Comparison of ENCODE assay signal across 8 cellular contexts in the genomic region with DNA sequence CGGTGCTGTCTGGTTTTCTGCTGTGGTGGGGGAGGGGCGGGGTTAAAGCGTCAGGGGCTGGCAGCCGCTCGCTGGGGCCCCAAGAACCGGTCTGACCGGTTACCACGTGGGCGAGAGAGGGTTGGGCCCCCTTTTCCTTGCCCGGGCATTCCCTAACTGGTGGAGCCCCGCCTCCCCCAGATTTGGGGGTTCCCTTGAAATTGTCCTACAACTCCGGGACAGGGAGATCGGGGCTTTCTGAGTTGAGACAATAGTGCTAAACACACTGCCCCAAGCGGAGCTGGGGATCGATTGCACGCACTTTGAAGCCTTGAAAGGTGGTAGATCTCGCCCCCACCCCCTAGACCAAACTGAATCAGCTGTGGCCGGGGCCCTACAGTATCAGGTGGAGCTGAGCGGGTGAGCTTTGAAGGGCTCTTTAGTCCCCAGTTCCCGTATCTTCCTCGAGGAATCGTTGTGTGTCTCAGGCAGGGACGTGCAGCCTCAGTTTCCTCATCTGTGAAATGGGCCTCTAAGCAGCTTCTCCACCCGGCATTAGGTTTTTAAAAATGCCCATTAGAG. TPM values are rescaled to one million over a fixed set of nuclear protein-coding genes. Genes with fewer than 3 reads are reported as not detected.
DNase-seq lines count a peak whose midpoint lies in the region; ATAC-seq lines count a peak whose summit lies in the region.

No MANE protein-coding gene starts in this region.

- peaks cover 45% of the 10 kb centered on the region for H3K36me3 Mint-ChIP-seq in activated CD8-positive, alpha-beta T cell treated with anti-CD3 and anti-CD28 coated beads, Interleukin-2, amount 10 ng/mL, durations not matched to agents 7 days and 5 days (ENCODE audit: low read depth)
- peaks cover 24% of the 10 kb centered on the region for H3K36me3 Mint-ChIP-seq in stimulated activated memory B cell treated with anti-CD40 and anti-IgM and Interleukin-4, amounts not matched to agents 10 μg/mL and 1 μg/mL and 100 μg/mL, for 72 hours

- peak overlapping the region; percentile 97 for H3K4me3 ChIP-seq in effector memory CD4-positive, alpha-beta T cell (ENCODE audit: insufficient read depth, low read depth, low read length, poor library complexity, severe bottlenecking)
- H3K4me3 ChIP-seq in mononuclear cell (ENCODE audit: low read length) = peak overlapping the region; percentile 100

- POLR2A ChIA-PET in activated CD8-positive, alpha-beta T cell treated with anti-CD3 and anti-CD28 coated beads, Interleukin-2, amount 10 ng/mL, durations not matched to agents 7 days and 5 days (lab: Charles Lee) = interaction anchor here (0.6 to 3.3 kb wide), 28 partner anchors 12 to 1220 kb away, joined by 3 to 183 read pairs (median 4); partner anchors contain the start of gene NACC1

- peak overlapping the region; percentile 94 for H3K27ac Mint-ChIP-seq in activated CD8-positive, alpha-beta T cell treated with anti-CD3 and anti-CD28 coated beads, Interleukin-2, amount 10 ng/mL, durations not matched to agents 7 days and 5 days
- H3K27ac Mint-ChIP-seq in stimulated activated memory B cell treated with anti-CD40 and anti-IgM and Interleukin-4, amounts not matched to agents 10 μg/mL and 1 μg/mL and 100 μg/mL, for 72 hours = peak overlapping the region; percentile 92

- peaks cover 15% of the 10 kb centered on the region for H3K36me3 ChIP-seq in effector memory CD4-positive, alpha-beta T cell (ENCODE audit: control insufficient read depth, insufficient read depth, low read length)

- no peaks in the 10 kb centered on the region for H3K27me3 ChIP-seq in effector memory CD4-positive, alpha-beta T cell (replicated peaks; ENCODE audit: control insufficient read depth, insufficient read depth, low read length, poor library complexity, severe bottlenecking)
- H3K27me3 ChIP-seq in mononuclear cell (ENCODE audit: insufficient read depth, low read length) = no peaks in the 10 kb centered on the region

- CTCF ChIA-PET in activated CD8-positive, alpha-beta T cell treated with anti-CD3 and anti-CD28 coated beads, Interleukin-2, amount 10 ng/mL, durations not matched to agents 7 days and 5 days (lab: Charles Lee) = interaction anchor here (0.7 to 3.7 kb wide), 12 partner anchors 9 to 108 kb away, joined by 3 to 29 read pairs (median 6); no protein-coding TSS in a partner anchor

- peaks cover 47% of the 10 kb centered on the region for H3K4me1 Mint-ChIP-seq in activated CD8-positive, alpha-beta T cell treated with anti-CD3 and anti-CD28 coated beads, Interleukin-2, amount 10 ng/mL, durations not matched to agents 7 days and 5 days (ENCODE audit: low read depth)
- H3K4me1 Mint-ChIP-seq in stimulated activated memory B cell treated with anti-CD40 and anti-IgM and Interleukin-4, amounts not matched to agents 10 μg/mL and 1 μg/mL and 100 μg/mL, for 72 hours = peaks cover 38% of the 10 kb centered on the region

- H3K4me3 Mint-ChIP-seq in activated CD8-positive, alpha-beta T cell treated with anti-CD3 and anti-CD28 coated beads, Interleukin-2, amount 10 ng/mL, durations not matched to agents 7 days and 5 days = peak overlapping the region; percentile 99
- peak overlapping the region; percentile 95 for H3K4me3 Mint-ChIP-seq in stimulated activated memory B cell treated with anti-CD40 and anti-IgM and Interleukin-4, amounts not matched to agents 10 μg/mL and 1 μg/mL and 100 μg/mL, for 72 hours

- peaks cover 2% of the 10 kb centered on the region for H3K27me3 Mint-ChIP-seq in activated CD8-positive, alpha-beta T cell treated with anti-CD3 and anti-CD28 coated beads, Interleukin-2, amount 10 ng/mL, durations not matched to agents 7 days and 5 days (ENCODE audit: low read depth)
- H3K27me3 Mint-ChIP-seq in stimulated activated memory B cell treated with anti-CD40 and anti-IgM and Interleukin-4, amounts not matched to agents 10 μg/mL and 1 μg/mL and 100 μg/mL, for 72 hours = no peaks in the 10 kb centered on the region

- peaks cover 21% of the 10 kb centered on the region for H3K4me1 ChIP-seq in effector memory CD4-positive, alpha-beta T cell (ENCODE audit: control insufficient read depth, insufficient read depth, low read length, poor library complexity, severe bottlenecking)
- H3K4me1 ChIP-seq in mononuclear cell (ENCODE audit: insufficient read depth, low read length) = peaks cover 44% of the 10 kb centered on the region

- DNase-seq in NCI-H2029 (lab: John Stamatoyannopoulos, UW) (peak; percentile 74), NCI-H2029 treated with DMSO at 0.1 percent for 48 hours (lab: John Stamatoyannopoulos, UW) (no peak), NCI-H226 (peak; percentile 61)
- peak; percentile 86 for DNase-seq in activated CD8-positive, alpha-beta T cell treated with anti-CD3 and anti-CD28 coated beads, Interleukin-2, amount 10 ng/mL, durations not matched to agents 7 days and 5 days
- peak; percentile 75 to 79 (median 76) for DNase-seq in effector memory CD4-positive, alpha-beta T cell

- no peaks in the 10 kb centered on the region for H3K9me3 Mint-ChIP-seq in activated CD8-positive, alpha-beta T cell treated with anti-CD3 and anti-CD28 coated beads, Interleukin-2, amount 10 ng/mL, durations not matched to agents 7 days and 5 days (ENCODE audit: insufficient read depth)
- no peaks in the 10 kb centered on the region for H3K9me3 Mint-ChIP-seq in stimulated activated memory B cell treated with anti-CD40 and anti-IgM and Interleukin-4, amounts not matched to agents 10 μg/mL and 1 μg/mL and 100 μg/mL, for 72 hours

- H3K9me3 ChIP-seq in effector memory CD4-positive, alpha-beta T cell (ENCODE audit: control insufficient read depth, low read length) = no peaks in the 10 kb centered on the region
- no peaks in the 10 kb centered on the region for H3K9me3 ChIP-seq in mononuclear cell (ENCODE audit: low read depth, low read length)

- peak; percentile 8 for ATAC-seq in activated CD8-positive, alpha-beta T cell treated with anti-CD3 and anti-CD28 coated beads, Interleukin-2, amount 10 ng/mL, durations not matched to agents 7 days and 5 days
- ATAC-seq in stimulated activated memory B cell treated with anti-CD40 and anti-IgM and Interleukin-4, amounts not matched to agents 10 μg/mL and 1 μg/mL and 100 μg/mL, for 72 hours = peak; percentile 24
- ATAC-seq in GM21381 (IDR thresholded peaks at IDR 0.05; ENCODE audit: unreplicated experiment) = no peak

- peak overlapping the region; percentile 94 for H3K27ac ChIP-seq in effector memory CD4-positive, alpha-beta T cell (ENCODE audit: insufficient read depth, low read length, poor library complexity, severe bottlenecking)

RNA-seq across cellular contexts. Expression of gene IER2, which starts 4.8 kb away (rescaled TPM):
- total RNA-seq in activated CD8-positive, alpha-beta T cell treated with anti-CD3 and anti-CD28 coated beads, Interleukin-2, amount 10 ng/mL, durations not matched to agents 7 days and 5 days = 100 to 1,000 TPM; 203 to 210 TPM
- total RNA-seq in mononuclear cell = 222 TPM

RNA-seq across cellular contexts. Expression of gene STX10, which starts 4.8 kb away (rescaled TPM):
- 10 to 100 TPM; 68.4 to 69.2 TPM for total RNA-seq in activated CD8-positive, alpha-beta T cell treated with anti-CD3 and anti-CD28 coated beads, Interleukin-2, amount 10 ng/mL, durations not matched to agents 7 days and 5 days
- total RNA-seq in mononuclear cell = 71.7 TPM

RNA-seq across cellular contexts. Expression of gene NACC1, which starts 36.9 kb away (rescaled TPM):
- total RNA-seq in activated CD8-positive, alpha-beta T cell treated with anti-CD3 and anti-CD28 coated beads, Interleukin-2, amount 10 ng/mL, durations not matched to agents 7 days and 5 days = 10 to 100 TPM; 74.6 to 84.8 TPM
- total RNA-seq in mononuclear cell = 16.0 TPM

RNA-seq across cellular contexts. Expression of gene TRMT1, which starts 38.5 kb away (rescaled TPM):
- 10 to 100 TPM; 59.8 to 60.3 TPM for total RNA-seq in activated CD8-positive, alpha-beta T cell treated with anti-CD3 and anti-CD28 coated beads, Interleukin-2, amount 10 ng/mL, durations not matched to agents 7 days and 5 days
- total RNA-seq in mononuclear cell = 30.7 TPM

RNA-seq across cellular contexts. Expression of gene LYL1, which starts 52.3 kb away (rescaled TPM):
- total RNA-seq in activated CD8-positive, alpha-beta T cell treated with anti-CD3 and anti-CD28 coated beads, Interleukin-2, amount 10 ng/mL, durations not matched to agents 7 days and 5 days = 1 to 10 TPM; 3.3 to 3.8 TPM
- total RNA-seq in mononuclear cell = 20.5 TPM
